1 cellular context compared by ENCODE assay signal in the genomic region with DNA sequence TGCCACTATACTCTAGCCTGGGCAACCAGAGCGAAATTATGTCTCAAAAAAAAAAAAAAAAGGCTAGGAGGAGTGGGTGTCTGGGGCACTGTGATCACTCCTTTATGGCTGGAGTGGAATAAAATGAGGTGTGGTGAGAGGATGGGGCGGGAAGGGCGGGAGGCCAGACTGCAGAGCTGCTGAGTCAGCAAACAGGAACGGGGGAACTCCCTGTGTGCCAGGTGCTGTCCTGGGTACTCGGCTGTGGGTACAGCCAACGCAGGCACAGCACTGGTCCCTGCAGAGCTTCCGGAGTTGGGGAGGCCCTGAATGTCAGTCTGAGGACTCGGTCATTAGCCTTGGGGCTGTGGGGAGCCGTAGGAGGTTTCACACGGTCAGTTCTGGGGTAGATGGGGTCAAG.
TF ChIP-seq lines count a peak whose summit lies in the region.

No MANE protein-coding gene starts in this region.

TF ChIP-seq in HepG2, 621 proteins besides CTCF, POLR2A, EP300 and RAD21:
- peak; percentile 90 to 93 for TF ChIP-seq MAFK (conservative IDR thresholded peaks at IDR 0.05 in 1 of 2, IDR thresholded peaks at IDR 0.05 in 1 of 2; ENCODE audit: low read length in 2 of 2)
- peak; percentile 86 for TF ChIP-seq MAFF (IDR thresholded peaks at IDR 0.05; ENCODE audit: low read depth, low read length)
- TF ChIP-seq MAFG (CRISPR knock-in tag; IDR thresholded peaks at IDR 0.05): peak; percentile 72
- no peak for TF ChIP-seq TAF15 (IDR thresholded peaks at IDR 0.05; ENCODE audit: low read depth, low read length, poor library complexity, severe bottlenecking)
- TF ChIP-seq ZSCAN9 (CRISPR knock-in tag; IDR thresholded peaks at IDR 0.05; ENCODE audit: borderline replicate concordance): no peak
- TF ChIP-seq HMG20A (CRISPR knock-in tag; IDR thresholded peaks at IDR 0.05; ENCODE audit: borderline replicate concordance): no peak
